8 cellular contexts compared by ENCODE assay signal in the genomic region with DNA sequence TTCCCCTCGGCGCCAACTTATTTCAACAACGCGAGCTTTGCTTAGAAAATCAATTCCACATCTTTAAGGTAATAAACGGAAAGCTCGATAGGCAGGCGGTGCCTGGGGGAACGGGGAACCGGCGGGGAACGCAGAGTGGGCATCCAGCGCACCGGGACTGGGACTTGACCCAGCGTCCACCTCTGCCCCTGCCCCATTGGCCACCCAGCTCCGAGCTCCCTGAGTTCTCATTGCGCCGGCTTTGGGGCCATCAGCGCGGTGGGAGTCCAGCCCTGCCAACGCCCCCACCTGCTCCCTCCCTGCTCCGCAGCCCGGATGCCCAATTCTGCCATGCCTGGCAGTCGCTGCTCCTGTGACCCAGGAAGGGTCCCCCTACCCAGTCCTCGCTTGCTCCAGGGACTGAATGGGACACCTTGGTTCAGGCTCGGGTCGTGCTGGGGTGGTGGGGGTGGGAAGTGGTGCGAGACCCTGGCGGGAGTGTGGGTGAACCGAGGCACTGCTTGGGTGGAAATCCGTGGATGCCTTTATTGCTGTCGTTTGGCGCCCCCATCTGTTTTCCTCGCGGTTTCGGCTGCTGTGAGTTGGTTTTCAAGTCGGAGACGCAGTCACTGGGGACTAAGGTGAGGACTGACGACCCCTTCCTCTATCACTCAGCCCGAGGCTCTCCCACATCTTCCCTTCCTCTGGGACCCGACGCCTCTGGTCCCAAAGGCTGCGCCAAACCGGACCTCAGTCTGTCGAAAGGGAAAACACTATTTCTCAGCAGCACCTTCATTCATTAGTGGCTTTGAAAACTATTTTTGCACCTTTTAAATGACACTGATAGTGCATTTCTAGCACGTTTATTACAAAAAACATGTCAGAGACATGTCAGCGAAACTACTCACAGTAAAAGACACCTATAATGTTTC. TPM values are rescaled to one million over a fixed set of nuclear protein-coding genes. Genes with fewer than 3 reads are reported as not detected.
DNase-seq lines count a peak whose midpoint lies in the region; ATAC-seq lines count a peak whose summit lies in the region.

No MANE protein-coding gene starts in this region.

- peaks cover 3% of the 10 kb centered on the region for H3K4me1 ChIP-seq in adipocyte (ENCODE audit: control insufficient read depth, insufficient read depth, low read length)

- ATAC-seq in HG03135 (IDR thresholded peaks at IDR 0.05; ENCODE audit: unreplicated experiment): no peak
- no peak for ATAC-seq in HG02642 (IDR thresholded peaks at IDR 0.05; ENCODE audit: poor library complexity, unreplicated experiment)
- ATAC-seq in GM18858 (IDR thresholded peaks at IDR 0.05; ENCODE audit: unreplicated experiment): no peak

- peak; percentile 30 to 63 for DNase-seq in NCI-H2081 (lab: John Stamatoyannopoulos, UW)
- no peak for DNase-seq in NCI-H2081 treated with DMSO at 0.1 percent for 48 hours (lab: John Stamatoyannopoulos, UW)
- DNase-seq in MG63: no peak
- peak; percentile 84 for DNase-seq in adipocyte (ENCODE audit: low read depth)
- DNase-seq in kidney tubule cell (ENCODE audit: low spot score): peak; percentile 31

- peaks cover 8% of the 10 kb centered on the region for H3K9me3 ChIP-seq in MG63
- peaks cover 16% of the 10 kb centered on the region for H3K9me3 ChIP-seq in adipocyte (ENCODE audit: control insufficient read depth, low read length)

- H3K36me3 ChIP-seq in MG63: no peaks in the 10 kb centered on the region
- H3K36me3 ChIP-seq in adipocyte (ENCODE audit: control insufficient read depth, insufficient read depth, low read length, severe bottlenecking): no peaks in the 10 kb centered on the region

- H3K9ac ChIP-seq in adipocyte (ENCODE audit: low read length): no peak overlapping the region

- H3K27me3 ChIP-seq in MG63: peaks cover 66% of the 10 kb centered on the region
- peaks cover 98% of the 10 kb centered on the region for H3K27me3 ChIP-seq in adipocyte (replicated peaks; ENCODE audit: control insufficient read depth, insufficient read depth, low read length)

- H3K4me3 ChIP-seq in MG63 (peak overlapping the region; percentile 18), adipocyte (ENCODE audit: low read length) (no peak overlapping the region)

RNA-seq across cellular contexts. Expression of gene EVX2, which starts 2.4 kb away (rescaled TPM):
- total RNA-seq in MG63 (2014; rRNA removed; shearing (Covaris generic); ENCODE audit: low replicate concordance): not detected in 2 replicates

RNA-seq across cellular contexts. Expression of gene HOXD13, which starts 6.4 kb away (rescaled TPM):
- 3.4 and 5.4 TPM in 2 replicates for total RNA-seq in MG63 (2014; rRNA removed; shearing (Covaris generic); ENCODE audit: low replicate concordance)

RNA-seq across cellular contexts. Expression of gene HOXD12, which starts 13.5 kb away (rescaled TPM):
- not detected in 2 replicates for total RNA-seq in MG63 (2014; rRNA removed; shearing (Covaris generic); ENCODE audit: low replicate concordance)

RNA-seq across cellular contexts. Expression of gene HOXD11, which starts 21.0 kb away (rescaled TPM):
- 3.6 and 9.7 TPM in 2 replicates for total RNA-seq in MG63 (2014; rRNA removed; shearing (Covaris generic); ENCODE audit: low replicate concordance)

RNA-seq across cellular contexts. Expression of gene HOXD10, which starts 30.5 kb away (rescaled TPM):
- 3.8 and 4.8 TPM in 2 replicates for total RNA-seq in MG63 (2014; rRNA removed; shearing (Covaris generic); ENCODE audit: low replicate concordance)

Comparison
In these comparisons a context has a peak if more than half of its experiments do, and no peak if none do; other contexts are left out.
1. DNase-seq: peak in NCI-H2081 (2 of 2), adipocyte (single experiment) and kidney tubule cell (single experiment); none in NCI-H2081 treated with DMSO at 0.1 percent for 48 hours (single experiment) and MG63 (single experiment).